ENCODE assay signal across 9 cellular contexts in genomic region chr10:47311900-47312662, GRCh38. TPM values are rescaled to one million over a fixed set of nuclear protein-coding genes. Genes with fewer than 3 reads are reported as not detected.
A peak's percentile ranks its signal among the peaks of the same experiment; 100 is the strongest.
DNase-seq lines count a peak whose midpoint lies in the region; FAIRE-seq and TF ChIP-seq lines count a peak whose summit lies in the region.
"Had no signal": no experiment of that assay in that cellular context is flagged by ENCODE, and none has a peak within 500 bp of the region (broad histone marks: within the 10 kb centered on the region; RNA-seq: fewer than 3 reads in every experiment).

No MANE protein-coding gene starts in this region.

- no peak overlapping the region for H3K27ac ChIP-seq in kidney (ENCODE audit: low read depth in 2 of 2, low read length in 2 of 2)

- TF ChIP-seq CTCF in bronchial epithelial cell (IDR thresholded peaks at IDR 0.05; ENCODE audit: insufficient read depth, low read length, severe bottlenecking) (peak; percentile 91), kidney (IDR thresholded peaks at IDR 0.05; ENCODE audit: borderline replicate concordance, extremely low read depth, insufficient read depth) (peak; percentile 90)

- peaks cover 7% of the 10 kb centered on the region for H3K27me3 ChIP-seq in bronchial epithelial cell (ENCODE audit: control insufficient read depth, insufficient read depth, low read length)

- no peaks in the 10 kb centered on the region for H3K9me3 ChIP-seq in kidney (ENCODE audit: control insufficient read depth in 1 of 2, low read length in 2 of 2)

- intact Hi-C loops in kidney (cut with DNase I): loop anchor here (10.0 kb wide), 1 partner anchor 287 kb away; no protein-coding TSS in a partner anchor

- no peaks in the 10 kb centered on the region for H3K36me3 ChIP-seq in bronchial epithelial cell (ENCODE audit: control insufficient read depth, insufficient read depth, low read length)
- H3K36me3 ChIP-seq in kidney (ENCODE audit: control insufficient read depth in 1 of 2, insufficient read depth in 2 of 2, low read length in 2 of 2): no peaks in the 10 kb centered on the region

- FAIRE-seq in bronchial epithelial cell (lab: Jason Lieb, UNC) (no peak), kidney (lab: Jason Lieb, UNC) (no peak)
- FAIRE-seq: endometrium had no signal

- DNase-seq in DMS79 (lab: John Stamatoyannopoulos, UW) (peak; percentile 38), HCEC 1CT (peak; percentile 49), NCI-H2029 treated with DMSO at 0.1 percent for 48 hours (lab: John Stamatoyannopoulos, UW) (peak; percentile 13), bronchial epithelial cell (ENCODE audit: low read depth) (peak; percentile 52), kidney (peak; percentile 91), cortex of kidney (lab: John Stamatoyannopoulos, UW) (no peak)
- peak; percentile 58 for DNase-seq in activated CD4-positive, CD25-positive, alpha-beta regulatory T cell treated with anti-CD3 and anti-CD28 coated beads, Interleukin-2, amount 50 U/mL, for 16 hours (ENCODE audit: low read depth, low spot score)
- DNase-seq in stimulated activated CD4-positive, alpha-beta T cell treated with anti-CD3 and anti-CD28 coated beads, Interleukin-1b, Interleukin-23, amount 100 ng/mL, for 4 hours (ENCODE audit: low read depth in 2 of 2): peak; percentile 80 to 83

- no peak overlapping the region for H3K4me3 ChIP-seq in bronchial epithelial cell (ENCODE audit: low read depth, low read length)
- no peak overlapping the region for H3K4me3 ChIP-seq in kidney (ENCODE audit: low read length in 2 of 2)

- no peaks in the 10 kb centered on the region for H3K4me1 ChIP-seq in kidney (ENCODE audit: control insufficient read depth in 1 of 2, insufficient read depth in 1 of 2, low read depth in 1 of 2, low read length in 2 of 2)

- H3K9ac ChIP-seq in kidney (ENCODE audit: low read length in 2 of 2): no peak overlapping the region

RNA-seq across cellular contexts. Expression of gene GDF2, which starts 10.2 kb away (rescaled TPM):
- total RNA-seq in bronchial epithelial cell: not detected in 2 replicates
- not detected for total RNA-seq in kidney
- polyA plus RNA-seq in kidney (ENCODE audit: insufficient read depth, low read depth, low replicate concordance): not detected

RNA-seq across cellular contexts. Expression of gene GDF10, which starts 12.1 kb away (rescaled TPM):
- total RNA-seq in bronchial epithelial cell: not detected in 2 replicates
- total RNA-seq in kidney: 1.1 TPM
- not detected for polyA plus RNA-seq in kidney (ENCODE audit: insufficient read depth, low read depth, low replicate concordance)

RNA-seq across cellular contexts. Expression of gene RBP3, which starts 36.1 kb away (rescaled TPM):
- total RNA-seq in bronchial epithelial cell (not detected in 2 replicates), kidney (not detected)
- polyA plus RNA-seq in kidney (ENCODE audit: insufficient read depth, low read depth, low replicate concordance): not detected
